17 cellular contexts compared by ENCODE assay signal in genomic region chr10:10043083-10043482, GRCh38.
A peak's percentile ranks its signal among the peaks of the same experiment; 100 is the strongest.
DNase-seq lines count a peak whose midpoint lies in the region; ATAC-seq and TF ChIP-seq lines count a peak whose summit lies in the region.
"Had no signal": no experiment of that assay in that cellular context is flagged by ENCODE, and none has a peak within 500 bp of the region (broad histone marks: within the 10 kb centered on the region; RNA-seq: fewer than 3 reads in every experiment).

No MANE protein-coding gene starts in this region.

- no peak overlapping the region for H3K4me3 Mint-ChIP-seq in CD4-positive, alpha-beta T cell
- H3K4me3 Mint-ChIP-seq: CD4-positive, CD25-positive, alpha-beta regulatory T cell; HFFc6 had no signal

- H3K27me3 ChIP-seq in mesenchymal stem cell (ENCODE audit: control insufficient read depth in 1 of 2, insufficient read depth in 1 of 2, low read length in 2 of 2), result no peaks in the 10 kb centered on the region
- no peaks in the 10 kb centered on the region for H3K27me3 ChIP-seq in CD4-positive, alpha-beta T cell (ENCODE audit: control insufficient read depth, insufficient read depth, low read length)
- H3K27me3 ChIP-seq in PC-3 (ENCODE audit: low read length), result no peaks in the 10 kb centered on the region
- H3K27me3 ChIP-seq: BE2C had no signal

- H4K91ac ChIP-seq in mesenchymal stem cell (ENCODE audit: low read length), result no peak overlapping the region

- H3K4me2 ChIP-seq in mesenchymal stem cell (ENCODE audit: low read length, poor library complexity, severe bottlenecking) (no peak overlapping the region), PC-3 (ENCODE audit: low read length) (no peak overlapping the region)

- H3K27ac ChIP-seq in mesenchymal stem cell (ENCODE audit: low read length, poor library complexity, severe bottlenecking) (no peak overlapping the region), PC-3 (ENCODE audit: low read length) (no peak overlapping the region)
- H3K27ac ChIP-seq in CD4-positive, alpha-beta T cell (ENCODE audit: low read depth, low read length), result no peak overlapping the region

- peak; percentile 56 for DNase-seq in NCI-H226
- peak; percentile 26 for DNase-seq in choroid plexus epithelial cell (ENCODE audit: low read depth)
- peak; percentile 2 for DNase-seq in mesenchymal stem cell
- DNase-seq in dermis blood vessel endothelial cell, result no peak
- DNase-seq in CD4-positive, alpha-beta T cell, result no peak
- no peak for DNase-seq in PC-3
- DNase-seq: ACHN; BE2C; C1 segment of cervical spinal cord; CD4-positive, CD25-positive, alpha-beta regulatory T cell; DMS153; DMS79; GDM1; GOT3; H7; HFFc6 had no signal

- H2BK15ac ChIP-seq in mesenchymal stem cell (ENCODE audit: low read depth, poor library complexity, severe bottlenecking), result no peak overlapping the region

- POLR2A ChIA-PET in CD4-positive, alpha-beta T cell (lab: Charles Lee), result interaction anchor here (0.6 kb wide), 1 partner anchor 48 kb away, joined by 3 read pairs; no protein-coding TSS in a partner anchor
- POLR2A ChIA-PET in PC-3 (lab: Charles Lee; ENCODE audit: unreplicated experiment), result no interaction called here

- no TSS peak for BruUV-seq in PC-3 (replicated peaks; lab: Mats Ljungman, UMichigan)

- H3K4me3 ChIP-seq in choroid plexus epithelial cell (ENCODE audit: low read depth, low read length), result no peak overlapping the region
- H3K4me3 ChIP-seq in mesenchymal stem cell (ENCODE audit: insufficient read depth in 1 of 2, low read depth in 1 of 2, low read length in 2 of 2), result no peak overlapping the region
- no peak overlapping the region for H3K4me3 ChIP-seq in PC-3 (ENCODE audit: low read length)

- no peak overlapping the region for H3K18ac ChIP-seq in mesenchymal stem cell (ENCODE audit: low read depth in 1 of 2, low read length in 2 of 2)

- H4K8ac ChIP-seq in mesenchymal stem cell (ENCODE audit: low read length), result no peak overlapping the region

- ATAC-seq in CD4-positive, alpha-beta T cell (ENCODE audit: poor library complexity), result no peak
- no peak for ATAC-seq in PC-3
- ATAC-seq: HCT116 had no signal

- H3F3A ChIP-seq in PC-3 (ENCODE audit: low read length, unreplicated experiment), result no peaks in the 10 kb centered on the region

- CTCF ChIA-PET in CD4-positive, alpha-beta T cell (lab: Charles Lee), result no interaction called here
- CTCF ChIA-PET in PC-3 (lab: Charles Lee), result no interaction called here

- H2BK12ac ChIP-seq in mesenchymal stem cell (ENCODE audit: low read length in 2 of 2), result no peak overlapping the region

- intact Hi-C loops in CD4-positive, alpha-beta T cell (cut with DNase I, micrococcal nuclease), result loop anchor here in 1 of 2 experiments (2.0 kb wide), 1 partner anchor 24 kb away; no protein-coding TSS in a partner anchor
- intact Hi-C loops in PC-3 (cut with micrococcal nuclease), result no loop called here

- no peak overlapping the region for H3K23ac ChIP-seq in mesenchymal stem cell (ENCODE audit: low read length in 2 of 2)

- H3K79me2 ChIP-seq in PC-3 (ENCODE audit: low read length), result no peaks in the 10 kb centered on the region

- H3K36me3 ChIP-seq in mesenchymal stem cell (ENCODE audit: control insufficient read depth in 1 of 2, insufficient read depth in 2 of 2, low read depth in 1 of 2, low read length in 2 of 2) (no peaks in the 10 kb centered on the region), PC-3 (ENCODE audit: low read depth, low read length) (no peaks in the 10 kb centered on the region)
- H3K36me3 ChIP-seq: BE2C had no signal

- H3K4me1 ChIP-seq in mesenchymal stem cell (ENCODE audit: control insufficient read depth, insufficient read depth, low read depth, low read length) (no peaks in the 10 kb centered on the region), PC-3 (ENCODE audit: insufficient read depth, low read length) (no peaks in the 10 kb centered on the region)
- H3K4me1 ChIP-seq: BE2C had no signal

- H3K27ac Mint-ChIP-seq in CD4-positive, alpha-beta T cell, result no peak overlapping the region
- H3K27ac Mint-ChIP-seq: CD4-positive, CD25-positive, alpha-beta regulatory T cell; HFFc6 had no signal

- no peaks in the 10 kb centered on the region for H3K79me1 ChIP-seq in mesenchymal stem cell (replicated peaks; ENCODE audit: low read length, poor library complexity, severe bottlenecking)

- H4K20me1 ChIP-seq in PC-3 (ENCODE audit: low read length), result no peaks in the 10 kb centered on the region

- no peak overlapping the region for H3K4ac ChIP-seq in mesenchymal stem cell (ENCODE audit: low read depth in 1 of 2, low read length in 2 of 2)

- H3K9me3 Mint-ChIP-seq in CD4-positive, alpha-beta T cell, result no peaks in the 10 kb centered on the region

- H3K9ac ChIP-seq in mesenchymal stem cell (ENCODE audit: low read length), result no peak overlapping the region
- no peak overlapping the region for H3K9ac ChIP-seq in PC-3 (ENCODE audit: low read length)

- H3K27me3 Mint-ChIP-seq in CD4-positive, alpha-beta T cell, result no peaks in the 10 kb centered on the region
- H3K27me3 Mint-ChIP-seq: CD4-positive, CD25-positive, alpha-beta regulatory T cell had no signal

- no peaks in the 10 kb centered on the region for H3K36me3 Mint-ChIP-seq in CD4-positive, alpha-beta T cell (ENCODE audit: low read depth)
- H3K36me3 Mint-ChIP-seq: CD4-positive, CD25-positive, alpha-beta regulatory T cell had no signal

- H3K4me1 Mint-ChIP-seq in CD4-positive, alpha-beta T cell (ENCODE audit: low read depth), result no peaks in the 10 kb centered on the region
- H3K4me1 Mint-ChIP-seq: CD4-positive, CD25-positive, alpha-beta regulatory T cell had no signal

- no peak overlapping the region for H2AK5ac ChIP-seq in mesenchymal stem cell (ENCODE audit: low read length, severe bottlenecking)

- no peak for TF ChIP-seq CTCF in choroid plexus epithelial cell (conservative IDR thresholded peaks at IDR 0.05; ENCODE audit: low read depth, low read length)
- no peak for TF ChIP-seq CTCF in CD4-positive, alpha-beta T cell (IDR thresholded peaks at IDR 0.05)
- no peak for TF ChIP-seq CTCF in PC-3 (conservative IDR thresholded peaks at IDR 0.05; ENCODE audit: low read depth, low read length)

- H3K9me2 ChIP-seq in PC-3 (replicated peaks; ENCODE audit: low read length), result no peaks in the 10 kb centered on the region

- no peak overlapping the region for H2AFZ ChIP-seq in mesenchymal stem cell (ENCODE audit: low read depth, low read length)
- H2AFZ ChIP-seq in PC-3 (ENCODE audit: low read length), result no peak overlapping the region

- no CpG with 5 or more reads among the region's 1 CpG for WGBS in mesenchymal stem cell

- no peak overlapping the region for H2BK120ac ChIP-seq in mesenchymal stem cell (ENCODE audit: low read depth, low read length)

- H3K9me3 ChIP-seq in mesenchymal stem cell (ENCODE audit: control insufficient read depth, low read length), result no peaks in the 10 kb centered on the region
- H3K9me3 ChIP-seq in CD4-positive, alpha-beta T cell (ENCODE audit: control insufficient read depth, low read length), result no peaks in the 10 kb centered on the region
- H3K9me3 ChIP-seq in PC-3 (ENCODE audit: low read length), result no peaks in the 10 kb centered on the region
- H3K9me3 ChIP-seq: BE2C had no signal

- no peak overlapping the region for H2BK5ac ChIP-seq in mesenchymal stem cell (ENCODE audit: low read depth, low read length, poor library complexity, severe bottlenecking)

- no peak overlapping the region for H3K14ac ChIP-seq in mesenchymal stem cell (ENCODE audit: low read length in 2 of 2)

Comparison
In these comparisons a context has a peak if more than half of its experiments do, and no peak if none do; other contexts are left out.
1. DNase-seq: peak in NCI-H226 (single experiment), choroid plexus epithelial cell (single experiment) and mesenchymal stem cell (single experiment); none in dermis blood vessel endothelial cell (single experiment), CD4-positive, alpha-beta T cell (0 of 10) and PC-3 (single experiment).